10 cellular contexts compared by ENCODE assay signal in the genomic region with DNA sequence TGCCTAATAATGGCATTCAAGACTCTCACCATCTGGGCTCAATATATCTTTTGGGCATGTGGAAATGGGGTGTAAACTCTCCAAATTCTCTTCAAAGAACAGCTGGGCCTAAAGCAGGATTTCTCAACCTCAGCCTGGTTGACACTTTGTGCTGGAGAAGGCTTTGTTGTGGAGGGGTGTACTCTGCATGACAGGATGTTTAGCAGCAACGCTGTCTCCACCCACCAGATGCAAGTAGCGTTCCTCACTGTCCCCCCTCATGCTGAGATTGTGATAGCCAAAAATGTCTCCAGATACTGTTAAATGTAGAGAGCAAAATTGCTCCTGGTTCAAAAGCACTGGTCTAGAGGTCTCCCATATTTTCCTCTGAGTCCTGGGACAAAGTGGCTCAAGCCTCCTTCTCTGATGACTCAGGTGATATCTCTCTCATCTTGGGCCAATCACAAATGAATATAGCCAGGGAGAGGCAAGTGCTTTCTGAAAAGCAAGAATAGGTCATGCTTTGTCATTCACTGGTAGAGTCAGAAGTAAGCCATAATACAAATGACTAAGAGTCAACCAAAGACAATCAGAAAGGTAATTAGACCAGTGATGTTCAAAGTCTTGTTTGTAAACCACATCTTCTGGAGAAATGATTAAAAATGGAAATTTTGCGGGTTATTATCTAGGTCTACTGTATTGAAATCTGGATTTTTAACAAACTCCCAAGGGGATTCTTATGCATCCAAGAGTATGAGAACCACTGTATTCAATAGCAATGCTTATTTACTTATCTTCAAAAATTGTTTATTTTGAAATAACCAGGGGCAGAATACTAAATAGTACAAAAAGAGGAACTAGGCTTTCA.
DNase-seq lines count a peak whose midpoint lies in the region; ATAC-seq and TF ChIP-seq lines count a peak whose summit lies in the region.
"Had no signal": no experiment of that assay in that cellular context is flagged by ENCODE, and none has a peak within 500 bp of the region (broad histone marks: within the 10 kb centered on the region; RNA-seq: fewer than 3 reads in every experiment).

No MANE protein-coding gene starts in this region.

- H3K36me3 ChIP-seq in CD4-positive, CD25-positive, alpha-beta regulatory T cell (ENCODE audit: control insufficient read depth, insufficient read depth, low read length), result no peaks in the 10 kb centered on the region
- H3K36me3 ChIP-seq in tibial artery, result no peaks in the 10 kb centered on the region

- H3K27ac ChIP-seq in CD4-positive, CD25-positive, alpha-beta regulatory T cell (ENCODE audit: insufficient read depth, low read length, poor library complexity, severe bottlenecking), result no peak overlapping the region
- no peak overlapping the region for H3K27ac ChIP-seq in tibial artery

- no peaks in the 10 kb centered on the region for H3K27me3 Mint-ChIP-seq in CD4-positive, CD25-positive, alpha-beta regulatory T cell
- H3K27me3 Mint-ChIP-seq in activated T-cell treated with anti-CD3 and anti-CD28 coated beads, Interleukin-2, amount 50 U/mL, for 24 hours, result no peaks in the 10 kb centered on the region
- peaks cover 0 to 5% (median 2%) of the 10 kb centered on the region in 3 donors for H3K27me3 Mint-ChIP-seq in immature natural killer cell (ENCODE audit: low read depth in 3 of 3)
- H3K27me3 Mint-ChIP-seq: memory B cell had no signal

- DNase-seq in CD4-positive, CD25-positive, alpha-beta regulatory T cell, result peak in 2 of 3 donors; percentile 48 to 54
- DNase-seq in NCI-H69 (lab: John Stamatoyannopoulos, UW), result peak; percentile 5
- DNase-seq in activated T-cell treated with anti-CD3 and anti-CD28 coated beads, Interleukin-2, amount 50 U/mL, for 24 hours, result peak; percentile 42
- peak; percentile 46 to 57 (median 55) for DNase-seq in immature natural killer cell
- no peak for DNase-seq in tibial artery
- no peak for DNase-seq in NCI-H187 treated with DMSO at 0.1 percent for 48 hours (lab: John Stamatoyannopoulos, UW)
- no peak for DNase-seq in NCI-H526 (lab: John Stamatoyannopoulos, UW)
- DNase-seq: C1 segment of cervical spinal cord had no signal

- H3K9me3 Mint-ChIP-seq in CD4-positive, CD25-positive, alpha-beta regulatory T cell, result peaks cover 0 to 5% (median 0%) of the 10 kb centered on the region in 7 donors
- no peaks in the 10 kb centered on the region for H3K9me3 Mint-ChIP-seq in activated T-cell treated with anti-CD3 and anti-CD28 coated beads, Interleukin-2, amount 50 U/mL, for 24 hours
- no peaks in the 10 kb centered on the region for H3K9me3 Mint-ChIP-seq in immature natural killer cell
- H3K9me3 Mint-ChIP-seq: memory B cell had no signal

- H3K4me3 Mint-ChIP-seq in CD4-positive, CD25-positive, alpha-beta regulatory T cell, result peak overlapping the region in 2 of 4 donors; percentile 21 to 50
- no peak overlapping the region for H3K4me3 Mint-ChIP-seq in activated T-cell treated with anti-CD3 and anti-CD28 coated beads, Interleukin-2, amount 50 U/mL, for 24 hours
- H3K4me3 Mint-ChIP-seq in immature natural killer cell, result peak overlapping the region in 3 of 5 donors; percentile 29 to 54 (median 33)
- H3K4me3 Mint-ChIP-seq: memory B cell had no signal

- intact Hi-C loops in tibial artery (cut with DNase I; ENCODE audit: low total_unique reads), result no loop called here

- H3K36me3 Mint-ChIP-seq in CD4-positive, CD25-positive, alpha-beta regulatory T cell, result no peaks in the 10 kb centered on the region
- no peaks in the 10 kb centered on the region for H3K36me3 Mint-ChIP-seq in activated T-cell treated with anti-CD3 and anti-CD28 coated beads, Interleukin-2, amount 50 U/mL, for 24 hours (ENCODE audit: low read depth)
- H3K36me3 Mint-ChIP-seq in immature natural killer cell, result peaks cover 0 to 4% (median 0%) of the 10 kb centered on the region in 3 donors
- H3K36me3 Mint-ChIP-seq: memory B cell had no signal

- ATAC-seq in CD4-positive, CD25-positive, alpha-beta regulatory T cell (ENCODE audit: low read depth in 2 of 2), result peak; percentile 78 to 81
- no peak for ATAC-seq in HG03565 (IDR thresholded peaks at IDR 0.05; ENCODE audit: unreplicated experiment)

- H3K9me3 ChIP-seq in CD4-positive, CD25-positive, alpha-beta regulatory T cell (ENCODE audit: control insufficient read depth in 2 of 2, low read length in 2 of 2), result no peaks in the 10 kb centered on the region
- H3K9me3 ChIP-seq in tibial artery, result no peaks in the 10 kb centered on the region

- H3K4me1 ChIP-seq in CD4-positive, CD25-positive, alpha-beta regulatory T cell (ENCODE audit: control insufficient read depth, insufficient read depth, low read length, poor library complexity, severe bottlenecking), result peaks cover 19% of the 10 kb centered on the region
- no peaks in the 10 kb centered on the region for H3K4me1 ChIP-seq in tibial artery

- peak overlapping the region; percentile 28 for H3K4me3 ChIP-seq in CD4-positive, CD25-positive, alpha-beta regulatory T cell (ENCODE audit: low read depth, low read length)
- no peak overlapping the region for H3K4me3 ChIP-seq in tibial artery

- no peaks in the 10 kb centered on the region for H3K27me3 ChIP-seq in CD4-positive, CD25-positive, alpha-beta regulatory T cell (ENCODE audit: control insufficient read depth, insufficient read depth, low read length)
- H3K27me3 ChIP-seq in tibial artery, result no peaks in the 10 kb centered on the region

- H3K27ac Mint-ChIP-seq in CD4-positive, CD25-positive, alpha-beta regulatory T cell, result peak overlapping the region in 2 of 3 donors; percentile 59 to 60
- peak overlapping the region; percentile 74 for H3K27ac Mint-ChIP-seq in activated T-cell treated with anti-CD3 and anti-CD28 coated beads, Interleukin-2, amount 50 U/mL, for 24 hours
- H3K27ac Mint-ChIP-seq in immature natural killer cell, result peak overlapping the region in 3 of 6 donors; percentile 3 to 61 (median 9)
- H3K27ac Mint-ChIP-seq: memory B cell had no signal

- TF ChIP-seq CTCF in tibial artery (IDR thresholded peaks at IDR 0.05), result no peak

- H3K4me1 Mint-ChIP-seq in CD4-positive, CD25-positive, alpha-beta regulatory T cell, result peaks cover 14 to 24% (median 20%) of the 10 kb centered on the region in 4 donors
- H3K4me1 Mint-ChIP-seq in activated T-cell treated with anti-CD3 and anti-CD28 coated beads, Interleukin-2, amount 50 U/mL, for 24 hours (ENCODE audit: low read depth), result peaks cover 39% of the 10 kb centered on the region
- H3K4me1 Mint-ChIP-seq in immature natural killer cell, result peaks cover 17 to 26% of the 10 kb centered on the region in 2 donors

Comparison
In these comparisons a context has a peak if more than half of its experiments do, and no peak if none do; other contexts are left out.
1. DNase-seq: peak in CD4-positive, CD25-positive, alpha-beta regulatory T cell (2 of 3), NCI-H69 (single experiment), activated T-cell treated with anti-CD3 and anti-CD28 coated beads, Interleukin-2, amount 50 U/mL, for 24 hours (single experiment) and immature natural killer cell (3 of 3); none in tibial artery (0 of 2), NCI-H187 treated with DMSO at 0.1 percent for 48 hours (single experiment) and NCI-H526 (0 of 2).